1 cellular context compared by ENCODE assay signal in the genomic region with DNA sequence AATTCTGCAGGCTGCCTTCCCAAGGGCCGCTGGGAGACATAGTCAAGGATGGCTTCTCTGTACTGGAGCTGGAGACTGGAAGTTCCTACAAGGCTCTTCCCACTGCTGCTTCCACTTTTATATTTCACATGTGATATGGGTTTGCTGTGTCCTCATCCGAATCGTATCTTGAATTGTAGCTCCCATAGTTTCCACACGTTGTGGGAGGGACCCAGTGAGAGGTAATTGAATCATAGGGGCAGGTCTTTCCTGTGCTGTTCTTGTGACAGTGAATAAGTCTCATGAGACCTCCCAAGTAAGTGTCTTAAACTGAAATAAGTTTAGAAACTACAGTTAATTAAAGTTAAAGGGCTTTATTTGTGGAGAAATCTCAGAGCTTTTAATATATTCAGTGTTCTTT.
TF ChIP-seq lines count a peak whose summit lies in the region.

No MANE protein-coding gene starts in this region.

TF ChIP-seq in GM23338, 12 proteins besides CTCF, POLR2A, EP300 and RAD21 (continued from another document):
- TF ChIP-seq ZNF462 (CRISPR knock-in tag; IDR thresholded peaks at IDR 0.05) (no peak), JUNB (IDR thresholded peaks at IDR 0.05; ENCODE audit: unreplicated experiment) (no peak), EZH2 (IDR thresholded peaks at IDR 0.05; ENCODE audit: low read depth, unreplicated experiment) (no peak)
